In genomic region chr5:157185129-157185528, GRCh38 we compare ENCODE assay signal across 13 cellular contexts. TPM values are rescaled to one million over a fixed set of nuclear protein-coding genes. Genes with fewer than 3 reads are reported as not detected.
DNase-seq lines count a peak whose midpoint lies in the region; ATAC-seq and TF ChIP-seq lines count a peak whose summit lies in the region.
"Not testable (repeated sequence)": the region's sequence is repeated elsewhere in the genome, so short reads cannot be mapped to it uniquely, and the experiment has no call there.
"Had no signal": no experiment of that assay in that cellular context is flagged by ENCODE, and none has a peak within 500 bp of the region (broad histone marks: within the 10 kb centered on the region; RNA-seq: fewer than 3 reads in every experiment).

No MANE protein-coding gene starts in this region.

- DNase-seq in DND-41; activated naive CD8-positive, alpha-beta T cell treated with anti-CD3 and anti-CD28 coated beads for 36 hours: not testable (repeated sequence)
- peak; percentile 52 for DNase-seq in activated CD4-positive, alpha-beta T cell treated with anti-CD3 and anti-CD28 coated beads for 36 hours
- DNase-seq in activated CD8-positive, alpha-beta memory T cell treated with anti-CD3 and anti-CD28 coated beads for 24 hours: peak; percentile 59
- peak; percentile 8 for DNase-seq in activated T-helper 2 cell treated with anti-CD3 and anti-CD28 coated beads, Interferon-gamma antibody, Interleukin-2, Interleukin-4, amounts not matched to agents 10 μg/mL and 5 μg/mL and 100 μg/mL, durations not matched to agents 14 hours and 24 hours and 36 hours (ENCODE audit: low spot score)

- not testable (repeated sequence) for H2AFZ ChIP-seq in DND-41 (ENCODE audit: low read depth, low read length)

- not testable (repeated sequence) for H3K27me3 ChIP-seq in DND-41 (ENCODE audit: insufficient read depth, low read length, poor library complexity); mononuclear cell (ENCODE audit: insufficient read depth, low read length)

- CTCF ChIA-PET in activated CD4-positive, alpha-beta T cell treated with anti-CD3 and anti-CD28 coated beads for 36 hours (lab: Charles Lee): interaction anchor here (0.7 to 5.3 kb wide), 8 partner anchors 9 to 69 kb away, joined by 4 to 33 read pairs (median 7); no protein-coding TSS in a partner anchor

- ATAC-seq in DND-41 (ENCODE audit: insufficient read depth, low read depth); activated CD4-positive, alpha-beta T cell treated with anti-CD3 and anti-CD28 coated beads for 36 hours: not testable (repeated sequence)

- peaks cover 59% of the 10 kb centered on the region for H3K36me3 ChIP-seq in DND-41 (ENCODE audit: insufficient read depth, low read length)

- not testable (repeated sequence) for H3K9me3 ChIP-seq in DND-41 (ENCODE audit: insufficient read depth, low read length, severe bottlenecking); mononuclear cell (ENCODE audit: low read depth, low read length)

- not testable (repeated sequence) for H3K9me3 Mint-ChIP-seq in activated CD4-positive, alpha-beta T cell treated with anti-CD3 and anti-CD28 coated beads for 36 hours (ENCODE audit: low read depth); activated T-helper 2 cell treated with anti-CD3 and anti-CD28 coated beads, Interferon-gamma antibody, Interleukin-2, Interleukin-4, amounts not matched to agents 10 μg/mL and 5 μg/mL and 100 μg/mL, durations not matched to agents 14 hours and 24 hours and 36 hours; activated naive CD8-positive, alpha-beta T cell treated with anti-CD3 and anti-CD28 coated beads for 36 hours; stimulated activated naive CD8-positive, alpha-beta T cell treated with anti-CD3 and anti-CD28 coated beads, Interleukin-15, Interleukin-2, amounts not matched to agents 100 ng/mL and 50 ng/mL, for 24 hours

- peak overlapping the region; percentile 93 for H3K4me3 Mint-ChIP-seq in activated CD4-positive, alpha-beta T cell treated with anti-CD3 and anti-CD28 coated beads for 36 hours
- H3K4me3 Mint-ChIP-seq in activated T-helper 2 cell treated with anti-CD3 and anti-CD28 coated beads, Interferon-gamma antibody, Interleukin-2, Interleukin-4, amounts not matched to agents 10 μg/mL and 5 μg/mL and 100 μg/mL, durations not matched to agents 14 hours and 24 hours and 36 hours (ENCODE audit: low read depth): peak overlapping the region; percentile 99
- H3K4me3 Mint-ChIP-seq in activated naive CD8-positive, alpha-beta T cell treated with anti-CD3 and anti-CD28 coated beads for 36 hours: peak overlapping the region; percentile 87
- H3K4me3 Mint-ChIP-seq in stimulated activated naive CD8-positive, alpha-beta T cell treated with anti-CD3 and anti-CD28 coated beads, Interleukin-15, Interleukin-2, amounts not matched to agents 100 ng/mL and 50 ng/mL, for 24 hours: peak overlapping the region; percentile 99

- H3K4me3 ChIP-seq in DND-41 (ENCODE audit: low read depth in 1 of 2, low read length in 2 of 2): peak overlapping the region in 1 of 2 experiments; percentile 68; a peak in 1 of 4 replicates
- peak overlapping the region; percentile 58 for H3K4me3 ChIP-seq in mononuclear cell (ENCODE audit: low read length)

- peaks cover 99% of the 10 kb centered on the region for H3K79me2 ChIP-seq in DND-41 (ENCODE audit: insufficient read depth, low read length)

- POLR2A ChIA-PET in activated CD4-positive, alpha-beta T cell treated with anti-CD3 and anti-CD28 coated beads for 36 hours (lab: Charles Lee): interaction anchor here (0.6 to 2.0 kb wide), 6 partner anchors 12 to 88 kb away, joined by 3 to 10 read pairs (median 4); partner anchors contain the start of gene MED7

- not testable (repeated sequence) for TF ChIP-seq CTCF in DND-41 (IDR thresholded peaks at IDR 0.05; ENCODE audit: borderline replicate concordance, extremely low read depth, low read length, poor library complexity, severe bottlenecking)

- intact Hi-C loops in activated CD4-positive, alpha-beta T cell treated with anti-CD3 and anti-CD28 coated beads for 36 hours (cut with DNase I, micrococcal nuclease): loop anchor here in 1 of 2 experiments (2.0 kb wide), 2 partner anchors 36 to 82 kb away; partner anchors contain the start of gene CYFIP2
- intact Hi-C loops in activated T-helper 2 cell treated with anti-CD3 and anti-CD28 coated beads, Interferon-gamma antibody, Interleukin-2, Interleukin-4, amounts not matched to agents 10 μg/mL and 5 μg/mL and 100 μg/mL, durations not matched to agents 14 hours and 24 hours and 36 hours (cut with micrococcal nuclease): not testable (repeated sequence)

- H3K27me3 Mint-ChIP-seq in activated CD4-positive, alpha-beta T cell treated with anti-CD3 and anti-CD28 coated beads for 36 hours; activated T-helper 2 cell treated with anti-CD3 and anti-CD28 coated beads, Interferon-gamma antibody, Interleukin-2, Interleukin-4, amounts not matched to agents 10 μg/mL and 5 μg/mL and 100 μg/mL, durations not matched to agents 14 hours and 24 hours and 36 hours (ENCODE audit: low read depth); activated naive CD8-positive, alpha-beta T cell treated with anti-CD3 and anti-CD28 coated beads for 36 hours; stimulated activated naive CD8-positive, alpha-beta T cell treated with anti-CD3 and anti-CD28 coated beads, Interleukin-15, Interleukin-2, amounts not matched to agents 100 ng/mL and 50 ng/mL, for 24 hours: not testable (repeated sequence)

- H3K36me3 Mint-ChIP-seq in activated CD4-positive, alpha-beta T cell treated with anti-CD3 and anti-CD28 coated beads for 36 hours (ENCODE audit: low read depth): peaks cover 86% of the 10 kb centered on the region
- peaks cover 94% of the 10 kb centered on the region for H3K36me3 Mint-ChIP-seq in activated T-helper 2 cell treated with anti-CD3 and anti-CD28 coated beads, Interferon-gamma antibody, Interleukin-2, Interleukin-4, amounts not matched to agents 10 μg/mL and 5 μg/mL and 100 μg/mL, durations not matched to agents 14 hours and 24 hours and 36 hours (ENCODE audit: low read depth)
- peaks cover 87% of the 10 kb centered on the region for H3K36me3 Mint-ChIP-seq in activated naive CD8-positive, alpha-beta T cell treated with anti-CD3 and anti-CD28 coated beads for 36 hours
- H3K36me3 Mint-ChIP-seq in stimulated activated naive CD8-positive, alpha-beta T cell treated with anti-CD3 and anti-CD28 coated beads, Interleukin-15, Interleukin-2, amounts not matched to agents 100 ng/mL and 50 ng/mL, for 24 hours (ENCODE audit: low read depth): peaks cover 94% of the 10 kb centered on the region

- peaks cover 27% of the 10 kb centered on the region; the same call in 1 of the 2 replicates for H4K20me1 ChIP-seq in DND-41 (ENCODE audit: insufficient read depth, low read length)

- H3K27ac Mint-ChIP-seq in activated CD4-positive, alpha-beta T cell treated with anti-CD3 and anti-CD28 coated beads for 36 hours: peak overlapping the region; percentile 95
- H3K27ac Mint-ChIP-seq in activated T-helper 2 cell treated with anti-CD3 and anti-CD28 coated beads, Interferon-gamma antibody, Interleukin-2, Interleukin-4, amounts not matched to agents 10 μg/mL and 5 μg/mL and 100 μg/mL, durations not matched to agents 14 hours and 24 hours and 36 hours: peak overlapping the region; percentile 18
- H3K27ac Mint-ChIP-seq in activated naive CD8-positive, alpha-beta T cell treated with anti-CD3 and anti-CD28 coated beads for 36 hours: peak overlapping the region; percentile 93
- H3K27ac Mint-ChIP-seq in stimulated activated naive CD8-positive, alpha-beta T cell treated with anti-CD3 and anti-CD28 coated beads, Interleukin-15, Interleukin-2, amounts not matched to agents 100 ng/mL and 50 ng/mL, for 24 hours: peak overlapping the region; percentile 93

- H3K4me1 Mint-ChIP-seq in activated CD4-positive, alpha-beta T cell treated with anti-CD3 and anti-CD28 coated beads for 36 hours: peaks cover 42% of the 10 kb centered on the region
- peaks cover 43% of the 10 kb centered on the region for H3K4me1 Mint-ChIP-seq in activated T-helper 2 cell treated with anti-CD3 and anti-CD28 coated beads, Interferon-gamma antibody, Interleukin-2, Interleukin-4, amounts not matched to agents 10 μg/mL and 5 μg/mL and 100 μg/mL, durations not matched to agents 14 hours and 24 hours and 36 hours (ENCODE audit: low read depth)
- peaks cover 43% of the 10 kb centered on the region for H3K4me1 Mint-ChIP-seq in activated naive CD8-positive, alpha-beta T cell treated with anti-CD3 and anti-CD28 coated beads for 36 hours
- peaks cover 61% of the 10 kb centered on the region for H3K4me1 Mint-ChIP-seq in stimulated activated naive CD8-positive, alpha-beta T cell treated with anti-CD3 and anti-CD28 coated beads, Interleukin-15, Interleukin-2, amounts not matched to agents 100 ng/mL and 50 ng/mL, for 24 hours (ENCODE audit: low read depth)

- peak overlapping the region; percentile 68 for H3K4me2 ChIP-seq in DND-41 (ENCODE audit: insufficient read depth, low read length)

- H3K9ac ChIP-seq in DND-41 (ENCODE audit: low read depth, low read length): not testable (repeated sequence)

- H3K4me1 ChIP-seq in DND-41 (ENCODE audit: insufficient read depth, low read length) (peaks cover 72% of the 10 kb centered on the region), mononuclear cell (ENCODE audit: insufficient read depth, low read length) (peaks cover 34% of the 10 kb centered on the region)

- H3K27ac ChIP-seq in DND-41 (ENCODE audit: low read length): not testable (repeated sequence)

RNA-seq across cellular contexts. Expression of gene ITK, which starts 4.5 kb away (rescaled TPM):
- total RNA-seq in activated CD4-positive, alpha-beta T cell treated with anti-CD3 and anti-CD28 coated beads for 36 hours: 100 to 1,000 TPM; 208 to 249 TPM
- 313 and 319 TPM in 2 replicates for total RNA-seq in activated T-helper 2 cell treated with anti-CD3 and anti-CD28 coated beads, Interferon-gamma antibody, Interleukin-2, Interleukin-4, amounts not matched to agents 10 μg/mL and 5 μg/mL and 100 μg/mL, durations not matched to agents 14 hours and 24 hours and 36 hours
- 100 to 1,000 TPM; 200 to 204 TPM for total RNA-seq in activated naive CD8-positive, alpha-beta T cell treated with anti-CD3 and anti-CD28 coated beads for 36 hours
- total RNA-seq in mononuclear cell: 209 TPM
- total RNA-seq: A673, Calu3, Daoy, IMR-90, PC-9 had no signal

RNA-seq across cellular contexts. Expression of gene GARIN3, which starts 19.1 kb away (rescaled TPM):
- total RNA-seq in activated CD4-positive, alpha-beta T cell treated with anti-CD3 and anti-CD28 coated beads for 36 hours: under 1 TPM; 0.79 to 0.82 TPM
- total RNA-seq in activated T-helper 2 cell treated with anti-CD3 and anti-CD28 coated beads, Interferon-gamma antibody, Interleukin-2, Interleukin-4, amounts not matched to agents 10 μg/mL and 5 μg/mL and 100 μg/mL, durations not matched to agents 14 hours and 24 hours and 36 hours: 0.23 and 0.30 TPM in 2 replicates
- under 1 TPM; 0.46 to 0.47 TPM for total RNA-seq in activated naive CD8-positive, alpha-beta T cell treated with anti-CD3 and anti-CD28 coated beads for 36 hours
- total RNA-seq in mononuclear cell: not detected
- total RNA-seq: A673, Calu3, Daoy, H7, IMR-90, PC-9 had no signal

RNA-seq across cellular contexts. Expression of gene MED7, which starts 42.5 kb away (rescaled TPM):
- total RNA-seq in activated CD4-positive, alpha-beta T cell treated with anti-CD3 and anti-CD28 coated beads for 36 hours: 10 to 100 TPM in 1 of 2 experiments, 1 to 10 TPM in 1; 10.0 to 16.9 TPM
- 12.5 and 13.1 TPM in 2 replicates for total RNA-seq in activated T-helper 2 cell treated with anti-CD3 and anti-CD28 coated beads, Interferon-gamma antibody, Interleukin-2, Interleukin-4, amounts not matched to agents 10 μg/mL and 5 μg/mL and 100 μg/mL, durations not matched to agents 14 hours and 24 hours and 36 hours
- total RNA-seq in activated naive CD8-positive, alpha-beta T cell treated with anti-CD3 and anti-CD28 coated beads for 36 hours: 10 to 100 TPM; 14.2 to 15.4 TPM
- 12.0 TPM for total RNA-seq in mononuclear cell

Comparison
In these comparisons a context has a peak if more than half of its experiments do, and no peak if none do; other contexts are left out.
1. H3K27ac Mint-ChIP-seq: peak in every context shown above with its lines; median percentile 95 in activated CD4-positive, alpha-beta T cell treated with anti-CD3 and anti-CD28 coated beads for 36 hours; 93 in activated naive CD8-positive, alpha-beta T cell treated with anti-CD3 and anti-CD28 coated beads for 36 hours; 93 in stimulated activated naive CD8-positive, alpha-beta T cell treated with anti-CD3 and anti-CD28 coated beads, Interleukin-15, Interleukin-2, amounts not matched to agents 100 ng/mL and 50 ng/mL, for 24 hours; 18 in activated T-helper 2 cell treated with anti-CD3 and anti-CD28 coated beads, Interferon-gamma antibody, Interleukin-2, Interleukin-4, amounts not matched to agents 10 μg/mL and 5 μg/mL and 100 μg/mL, durations not matched to agents 14 hours and 24 hours and 36 hours.